ENCODE assay signal across 34 cellular contexts in genomic region chr4:173899813-173900212, GRCh38.
"Had no signal": no experiment of that assay in that cellular context is flagged by ENCODE, and none has a peak within 500 bp of the region (broad histone marks: within the 10 kb centered on the region; RNA-seq: fewer than 3 reads in every experiment).

No MANE protein-coding gene starts in this region.

- H3K27me3 ChIP-seq: MG63 had no signal

- H3K36me3 ChIP-seq: MG63 had no signal

- DNase-seq: Karpas-422, Kasumi-1, MG63, MM.1S, MV-4-11, NCI-H1048, NCI-H1092, NCI-H1092 treated with DMSO at 0.1 percent for 48 hours, NCI-H1105, NCI-H1105 treated with DMSO at 0.1 percent for 48 hours, NCI-H1417, NCI-H1417 treated with DMSO at 0.1 percent for 48 hours, NCI-H1436, NCI-H1436 treated with DMSO at 0.1 percent for 48 hours, NCI-H146, NCI-H1694, NCI-H1694 treated with DMSO at 0.1 percent for 48 hours, NCI-H187, NCI-H187 treated with DMSO at 0.1 percent for 48 hours, NCI-H1930, NCI-H2029, NCI-H2029 treated with DMSO at 0.1 percent for 48 hours, NCI-H2081, NCI-H2081 treated with DMSO at 0.1 percent for 48 hours, NCI-H2107, NCI-H2171, NCI-H2171 treated with DMSO at 0.1 percent for 48 hours, NCI-H2227 treated with DMSO at 0.1 percent for 48 hours, NCI-H226, NCI-H345, NCI-H446, NCI-H446 treated with DMSO at 0.1 percent for 48 hours, NCI-H510A had no signal

- H3K9me3 ChIP-seq: MG63 had no signal

- H3K4me3 ChIP-seq: MG63 had no signal

- H3K27ac ChIP-seq: KMS-11 had no signal

- H3K4me2 ChIP-seq: KMS-11 had no signal

- H3K9ac ChIP-seq: KMS-11 had no signal
